ENCODE assay signal across 18 cellular contexts in genomic region chr12:55970775-55971174, GRCh38. TPM values are rescaled to one million over a fixed set of nuclear protein-coding genes. Genes with fewer than 3 reads are reported as not detected.
DNase-seq lines count a peak whose midpoint lies in the region; ATAC-seq and TF ChIP-seq lines count a peak whose summit lies in the region.
"Had no signal": no experiment of that assay in that cellular context is flagged by ENCODE, and none has a peak within 500 bp of the region (broad histone marks: within the 10 kb centered on the region; RNA-seq: fewer than 3 reads in every experiment).

No MANE protein-coding gene starts in this region.

- 86% methylated on average over 7 of the region's 7 CpGs for WGBS in suprapubic skin

- H3K4me1 Mint-ChIP-seq in endothelial cell (ENCODE audit: unreplicated experiment) (peaks cover 19% of the 10 kb centered on the region), osteocyte (ENCODE audit: unreplicated experiment) (peaks cover 22% of the 10 kb centered on the region)

- H3K4me3 Mint-ChIP-seq in endothelial cell (ENCODE audit: unreplicated experiment) (no peak overlapping the region), osteocyte (ENCODE audit: unreplicated experiment) (no peak overlapping the region)
- H3K4me3 Mint-ChIP-seq: activated naive CD8-positive, alpha-beta T cell treated with anti-CD3 and anti-CD28 coated beads, Interleukin-2, amount 10 ng/mL, durations not matched to agents 7 days and 5 days; T-cell had no signal

- POLR2A ChIA-PET in RWPE1 (lab: Yijun Ruan, JAX; ENCODE audit: low non-redundant PET): no interaction called here

- no peak overlapping the region for H3K4me3 ChIP-seq in suprapubic skin

- no peaks in the 10 kb centered on the region for H3K9me3 ChIP-seq in suprapubic skin

- H3K4me1 ChIP-seq in suprapubic skin: peaks cover 42% of the 10 kb centered on the region

- peak; percentile 72 for DNase-seq in EL
- DNase-seq in RWPE1 (ENCODE audit: low spot score): no peak
- DNase-seq in endothelial cell (ENCODE audit: low spot score): no peak
- DNase-seq in osteocyte (ENCODE audit: extremely low spot score, unreplicated experiment): no peak
- no peak for DNase-seq in suprapubic skin (ENCODE audit: low spot score in 2 of 2)
- DNase-seq in NCI-H187 (lab: John Stamatoyannopoulos, UW): no peak
- no peak for DNase-seq in dedifferentiated amniotic fluid mesenchymal stem cell (ENCODE audit: extremely low spot score)
- DNase-seq: activated naive CD8-positive, alpha-beta T cell treated with anti-CD3 and anti-CD28 coated beads, Interleukin-2, amount 10 ng/mL, durations not matched to agents 7 days and 5 days; effector CD4-positive, alpha-beta T cell; hippocampal formation; MM.1S; NCI-H2029; SHP77; stimulated activated CD4-positive, alpha-beta T cell treated with anti-CD3 and anti-CD28 coated beads, Interleukin-12 subunit alpha, Interleukin-12 subunit beta, amount 100 ng/mL, for 4 hours; T-cell had no signal

- H3K27ac Mint-ChIP-seq in endothelial cell (ENCODE audit: unreplicated experiment) (peak overlapping the region; percentile 57), osteocyte (ENCODE audit: unreplicated experiment) (peak overlapping the region; percentile 19)
- H3K27ac Mint-ChIP-seq: activated naive CD8-positive, alpha-beta T cell treated with anti-CD3 and anti-CD28 coated beads, Interleukin-2, amount 10 ng/mL, durations not matched to agents 7 days and 5 days; T-cell had no signal

- peak overlapping the region; percentile 85 for H3K27ac ChIP-seq in RWPE1
- H3K27ac ChIP-seq in suprapubic skin: no peak overlapping the region

- no peak for TF ChIP-seq EP300 in suprapubic skin (IDR thresholded peaks at IDR 0.05)

- no peak for TF ChIP-seq POLR2A in suprapubic skin (IDR thresholded peaks at IDR 0.05)

- TF ChIP-seq CTCF in RWPE1 (conservative IDR thresholded peaks at IDR 0.05; ENCODE audit: low read depth) (no peak), endothelial cell (IDR thresholded peaks at IDR 0.05; ENCODE audit: unreplicated experiment) (no peak), osteocyte (IDR thresholded peaks at IDR 0.05) (no peak), suprapubic skin (IDR thresholded peaks at IDR 0.05) (no peak)

- peaks cover 15% of the 10 kb centered on the region for H3K36me3 Mint-ChIP-seq in endothelial cell (ENCODE audit: low read depth, unreplicated experiment)
- no peaks in the 10 kb centered on the region for H3K36me3 Mint-ChIP-seq in osteocyte (ENCODE audit: unreplicated experiment)
- H3K36me3 Mint-ChIP-seq: T-cell had no signal

- H3K27me3 Mint-ChIP-seq in endothelial cell (ENCODE audit: unreplicated experiment) (peaks cover 6% of the 10 kb centered on the region), osteocyte (ENCODE audit: unreplicated experiment) (no peaks in the 10 kb centered on the region)
- H3K27me3 Mint-ChIP-seq: activated naive CD8-positive, alpha-beta T cell treated with anti-CD3 and anti-CD28 coated beads, Interleukin-2, amount 10 ng/mL, durations not matched to agents 7 days and 5 days; T-cell had no signal

- ATAC-seq in GM19467 (IDR thresholded peaks at IDR 0.05; ENCODE audit: unreplicated experiment): no peak
- ATAC-seq: T-cell had no signal

- no peaks in the 10 kb centered on the region for H3K27me3 ChIP-seq in suprapubic skin

- CTCF ChIA-PET in RWPE1 (lab: Yijun Ruan, JAX): interaction anchor here (0.6 kb wide), 1 partner anchor 51 kb away, joined by 5 read pairs; no protein-coding TSS in a partner anchor

- no peaks in the 10 kb centered on the region for H3K36me3 ChIP-seq in suprapubic skin

- H3K9me3 Mint-ChIP-seq in endothelial cell (ENCODE audit: unreplicated experiment) (no peaks in the 10 kb centered on the region), osteocyte (ENCODE audit: unreplicated experiment) (no peaks in the 10 kb centered on the region)
- H3K9me3 Mint-ChIP-seq: activated naive CD8-positive, alpha-beta T cell treated with anti-CD3 and anti-CD28 coated beads, Interleukin-2, amount 10 ng/mL, durations not matched to agents 7 days and 5 days; activated T-helper 1 cell treated with anti-CD3 and anti-CD28 coated beads, Interleukin-12 subunit alpha, Interleukin-12 subunit beta, Interleukin-2, Interleukin-4 antibody, amounts not matched to agents 30 ng/mL and 10 ng/mL and 1 ng/mL, durations not matched to agents 14 hours and 24 hours and 36 hours; T-cell had no signal

RNA-seq across cellular contexts. Expression of gene RAB5B, which starts 3.1 kb away (rescaled TPM):
- total RNA-seq in endothelial cell (ENCODE audit: unreplicated experiment): 130 TPM
- 126 and 134 TPM in 2 replicates for total RNA-seq in osteocyte
- total RNA-seq in suprapubic skin: 100 to 1,000 TPM in 3 of 4 donors, 10 to 100 TPM in 1; 97.1 to 143 (median 114) TPM

RNA-seq across cellular contexts. Expression of gene CDK2, which starts 4.1 kb away (rescaled TPM):
- total RNA-seq in endothelial cell (ENCODE audit: unreplicated experiment): 43.0 TPM
- total RNA-seq in osteocyte: 27.3 and 29.6 TPM in 2 replicates
- 10 to 100 TPM; 18.4 to 33.2 (median 28.6) TPM for total RNA-seq in suprapubic skin

RNA-seq across cellular contexts. Expression of gene PMEL, which starts 4.9 kb away (rescaled TPM):
- 136 TPM for total RNA-seq in endothelial cell (ENCODE audit: unreplicated experiment)
- total RNA-seq in osteocyte: 1.0 and 1.4 TPM in 2 replicates
- total RNA-seq in suprapubic skin: 100 to 1,000 TPM in 1 of 4 donors, 10 to 100 TPM in 3; 54.4 to 188 (median 71.7) TPM
- total RNA-seq: activated T-helper 1 cell treated with anti-CD3 and anti-CD28 coated beads, Interleukin-12 subunit alpha, Interleukin-12 subunit beta, Interleukin-2, Interleukin-4 antibody, amounts not matched to agents 30 ng/mL and 10 ng/mL and 1 ng/mL, durations not matched to agents 14 hours and 24 hours and 36 hours; mononuclear cell had no signal

RNA-seq across cellular contexts. Expression of gene SUOX, which starts 26.3 kb away (rescaled TPM):
- total RNA-seq in endothelial cell (ENCODE audit: unreplicated experiment) (31.6 TPM), osteocyte (16.2 and 19.4 TPM in 2 replicates), suprapubic skin (10 to 100 TPM; 18.7 to 25.6 (median 22.9) TPM)

RNA-seq across cellular contexts. Expression of gene DGKA, which starts 39.8 kb away (rescaled TPM):
- total RNA-seq in endothelial cell (ENCODE audit: unreplicated experiment) (70.1 TPM), osteocyte (63.0 and 70.1 TPM in 2 replicates), suprapubic skin (100 to 1,000 TPM; 185 to 556 (median 198) TPM)

Comparison
In these comparisons a context has a peak if more than half of its experiments do, and no peak if none do; other contexts are left out.
1. RNA of gene PMEL, which starts 4.9 kb away (total RNA-seq): 136 TPM in endothelial cell (single experiment) and 54.4 to 188 TPM in suprapubic skin; 1.0 to 1.4 TPM in osteocyte; every median in the first group is over 10 times any median in the second.